Comparison of ENCODE assay signal across 11 cellular contexts in genomic region chr12:6952860-6953416, GRCh38. TPM values are rescaled to one million over a fixed set of nuclear protein-coding genes. Genes with fewer than 3 reads are reported as not detected.
DNase-seq lines count a peak whose midpoint lies in the region; ATAC-seq and TF ChIP-seq lines count a peak whose summit lies in the region.
"Had no signal": no experiment of that assay in that cellular context is flagged by ENCODE, and none has a peak within 500 bp of the region (broad histone marks: within the 10 kb centered on the region; RNA-seq: fewer than 3 reads in every experiment).

No MANE protein-coding gene starts in this region.

- intact Hi-C loops in transverse colon (cut with DNase I; ENCODE audit: low total_unique reads), result no loop called here

- peaks cover 60% of the 10 kb centered on the region for H3K36me3 Mint-ChIP-seq in activated naive CD4-positive, alpha-beta T cell treated with anti-CD3 and anti-CD28 coated beads, Interleukin-2, amount 10 ng/mL, durations not matched to agents 7 days and 5 days
- peaks cover 19% of the 10 kb centered on the region for H3K36me3 Mint-ChIP-seq in activated naive CD8-positive, alpha-beta T cell

- in situ Hi-C loops in transverse colon (cut with MboI; ENCODE audit: low pct_ligation_motif_present in 1 of 4, low pct_unique_long_range_greater_than_20kb in 1 of 4, low sequenced_read_pairs in 3 of 4), result no loop called here

- H3K27ac ChIP-seq in transverse colon, result peak overlapping the region; percentile 77 to 89 (median 82)

- no peak for TF ChIP-seq EP300 in transverse colon (IDR thresholded peaks at IDR 0.05; ENCODE audit: low read depth)

- H3K4me1 ChIP-seq in mononuclear cell (ENCODE audit: insufficient read depth, low read length) (peaks cover 73% of the 10 kb centered on the region), transverse colon (peaks cover 0 to 29% (median 5%) of the 10 kb centered on the region in 4 donors)
- H3K4me1 ChIP-seq: BE2C had no signal

- WGBS in transverse colon (ENCODE audit: low coverage in 1 of 2), 2 donors, result 71 to 80% methylated on average over 1 to 15 of the region's 15 CpGs

- H3K27me3 ChIP-seq in mononuclear cell (ENCODE audit: insufficient read depth, low read length) (no peaks in the 10 kb centered on the region), transverse colon (no peaks in the 10 kb centered on the region)
- H3K27me3 ChIP-seq: BE2C had no signal

- H3K4me3 Mint-ChIP-seq in activated naive CD4-positive, alpha-beta T cell treated with anti-CD3 and anti-CD28 coated beads, Interleukin-2, amount 10 ng/mL, durations not matched to agents 7 days and 5 days, result peak overlapping the region; percentile 100
- peak overlapping the region; percentile 97 for H3K4me3 Mint-ChIP-seq in activated naive CD8-positive, alpha-beta T cell

- no peak for DNase-seq in activated naive CD4-positive, alpha-beta T cell treated with anti-CD3 and anti-CD28 coated beads, Interleukin-2, amount 10 ng/mL, durations not matched to agents 7 days and 5 days
- DNase-seq in activated naive CD4-positive, alpha-beta T cell treated with anti-CD3 and anti-CD28 coated beads, Interleukin-2, amount 50 U/mL, for 16 hours, result no peak
- DNase-seq in transverse colon, result no peak
- no peak for DNase-seq in NCI-H345 treated with DMSO at 0.1 percent for 48 hours (lab: John Stamatoyannopoulos, UW; ENCODE audit: unreplicated experiment)
- no peak for DNase-seq in midbrain (lab: John Stamatoyannopoulos, UW)
- DNase-seq: BE2C, NCI-H187 treated with DMSO at 0.1 percent for 48 hours had no signal

- CTCF ChIA-PET in activated naive CD4-positive, alpha-beta T cell treated with anti-CD3 and anti-CD28 coated beads, Interleukin-2, amount 10 ng/mL, durations not matched to agents 7 days and 5 days (lab: Charles Lee), result interaction anchor here (1.2 to 16.3 kb wide), 3 partner anchors 8 to 15 kb away, joined by 5 to 491 read pairs (median 7); partner anchors contain the start of genes C12orf57 and RNU7-1

- no peaks in the 10 kb centered on the region for H3K36me3 ChIP-seq in transverse colon
- H3K36me3 ChIP-seq: BE2C had no signal

- no peak for ATAC-seq in GM19455 (IDR thresholded peaks at IDR 0.05; ENCODE audit: unreplicated experiment)

- no peak for TF ChIP-seq CTCF in transverse colon (IDR thresholded peaks at IDR 0.05)

- peak overlapping the region; percentile 96 for H3K27ac Mint-ChIP-seq in activated naive CD4-positive, alpha-beta T cell treated with anti-CD3 and anti-CD28 coated beads, Interleukin-2, amount 10 ng/mL, durations not matched to agents 7 days and 5 days
- peak overlapping the region; percentile 98 for H3K27ac Mint-ChIP-seq in activated naive CD8-positive, alpha-beta T cell

- H3K4me3 ChIP-seq in mononuclear cell (ENCODE audit: low read length) (peak overlapping the region; percentile 90), transverse colon (peak overlapping the region in 2 of 4 donors; percentile 28 to 49)

- H3K27me3 Mint-ChIP-seq in activated naive CD4-positive, alpha-beta T cell treated with anti-CD3 and anti-CD28 coated beads, Interleukin-2, amount 10 ng/mL, durations not matched to agents 7 days and 5 days, result peaks cover 3% of the 10 kb centered on the region
- no peaks in the 10 kb centered on the region for H3K27me3 Mint-ChIP-seq in activated naive CD8-positive, alpha-beta T cell

- H3K9me3 ChIP-seq in mononuclear cell (ENCODE audit: low read depth, low read length) (no peaks in the 10 kb centered on the region), transverse colon (no peaks in the 10 kb centered on the region)
- H3K9me3 ChIP-seq: BE2C had no signal

- no peak for TF ChIP-seq POLR2A in transverse colon (IDR thresholded peaks at IDR 0.05)

- peaks cover 73% of the 10 kb centered on the region for H3K4me1 Mint-ChIP-seq in activated naive CD4-positive, alpha-beta T cell treated with anti-CD3 and anti-CD28 coated beads, Interleukin-2, amount 10 ng/mL, durations not matched to agents 7 days and 5 days
- peaks cover 68% of the 10 kb centered on the region for H3K4me1 Mint-ChIP-seq in activated naive CD8-positive, alpha-beta T cell (ENCODE audit: low read depth)

- no peaks in the 10 kb centered on the region for H3K9me3 Mint-ChIP-seq in activated naive CD4-positive, alpha-beta T cell treated with anti-CD3 and anti-CD28 coated beads, Interleukin-2, amount 10 ng/mL, durations not matched to agents 7 days and 5 days
- H3K9me3 Mint-ChIP-seq in activated naive CD8-positive, alpha-beta T cell (ENCODE audit: low read depth), result no peaks in the 10 kb centered on the region

RNA-seq across cellular contexts. Expression of gene PTPN6, which starts 1.8 kb away (rescaled TPM):
- 99.9 TPM for total RNA-seq in mononuclear cell
- total RNA-seq in transverse colon, result 10 to 100 TPM; 21.7 to 49.0 (median 36.1) TPM

RNA-seq across cellular contexts. Expression of gene C12orf57, which starts 9.1 kb away (rescaled TPM):
- total RNA-seq in mononuclear cell (274 TPM), transverse colon (100 to 1,000 TPM; 303 to 452 (median 386) TPM)

RNA-seq across cellular contexts. Expression of gene RNU7-1, which starts 9.3 kb away (rescaled TPM):
- not detected for total RNA-seq in mononuclear cell
- total RNA-seq in transverse colon, result not detected
- total RNA-seq: myocyte had no signal

RNA-seq across cellular contexts. Expression of gene PHB2, which starts 17.5 kb away (rescaled TPM):
- total RNA-seq in mononuclear cell, result 131 TPM
- total RNA-seq in transverse colon, result 100 to 1,000 TPM; 196 to 402 (median 263) TPM

RNA-seq across cellular contexts. Expression of gene EMG1, which starts 17.8 kb away (rescaled TPM):
- 30.6 TPM for total RNA-seq in mononuclear cell
- total RNA-seq in transverse colon, result 10 to 100 TPM in 3 of 4 donors, 1 to 10 TPM in 1; 5.6 to 30.6 (median 26.6) TPM
